Comparison of ENCODE assay signal across 10 cellular contexts in the genomic region with DNA sequence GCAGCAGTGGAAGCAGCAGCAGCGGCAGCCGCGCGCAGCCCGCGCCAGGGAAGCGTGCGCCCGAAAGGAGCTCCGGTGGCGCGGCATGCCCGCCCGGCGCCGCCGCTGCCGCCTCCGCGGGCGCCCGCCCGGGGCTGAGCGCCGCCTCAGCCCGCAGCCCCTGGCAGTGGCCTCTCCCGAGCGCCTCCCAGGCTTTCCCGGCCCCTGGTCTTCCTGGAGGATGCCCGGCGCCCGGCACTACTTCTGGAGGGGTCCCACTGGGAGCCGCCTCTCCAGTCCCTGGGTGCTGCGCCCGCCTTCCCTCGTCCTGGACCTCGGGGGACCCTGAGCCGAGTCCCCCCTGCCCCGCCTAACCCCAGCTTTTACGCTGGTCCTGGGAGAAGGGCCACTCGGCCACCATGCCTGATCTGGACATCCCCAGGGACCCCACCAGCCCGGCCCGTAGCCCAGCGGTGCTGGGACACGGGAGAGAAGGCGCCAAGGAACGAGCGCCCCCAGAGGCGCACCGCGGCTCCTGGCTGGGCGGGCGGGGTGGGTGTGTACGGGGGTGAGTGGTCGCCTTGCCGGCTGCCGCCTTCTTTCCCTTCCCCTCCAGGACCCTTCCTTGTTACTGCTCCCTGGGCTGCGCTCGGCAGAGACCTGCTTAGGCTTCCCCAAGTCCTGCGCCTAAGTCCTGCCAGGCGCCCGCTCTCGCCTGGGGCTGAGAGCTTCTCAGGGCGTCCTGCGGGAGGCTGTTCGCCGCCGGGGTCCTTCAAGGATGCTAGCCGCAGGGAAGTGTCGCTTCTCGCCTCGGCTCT. TPM values are rescaled to one million over a fixed set of nuclear protein-coding genes. Genes with fewer than 3 reads are reported as not detected.
DNase-seq lines count a peak whose midpoint lies in the region; ATAC-seq, FAIRE-seq and TF ChIP-seq lines count a peak whose summit lies in the region.
"Had no signal": no experiment of that assay in that cellular context is flagged by ENCODE, and none has a peak within 500 bp of the region (broad histone marks: within the 10 kb centered on the region; RNA-seq: fewer than 3 reads in every experiment).

No MANE protein-coding gene starts in this region.

- H3K4me2 ChIP-seq in astrocyte (ENCODE audit: low read length) = peak overlapping the region; percentile 77

- H3K4me1 Mint-ChIP-seq in astrocyte (ENCODE audit: low read depth, unreplicated experiment) = peaks cover 2% of the 10 kb centered on the region

- H3K9me3 ChIP-seq in heart right ventricle (no peaks in the 10 kb centered on the region), astrocyte (ENCODE audit: insufficient read depth, low read depth, low read length) (no peaks in the 10 kb centered on the region), uterus (no peaks in the 10 kb centered on the region)
- H3K9me3 ChIP-seq: right lobe of liver had no signal

- no peaks in the 10 kb centered on the region for H4K20me1 ChIP-seq in astrocyte (ENCODE audit: insufficient read depth, low read length)

- TF ChIP-seq POLR2A in uterus (IDR thresholded peaks at IDR 0.05) = no peak

- H3K27me3 Mint-ChIP-seq in astrocyte (ENCODE audit: low read depth, unreplicated experiment) = peaks cover 77% of the 10 kb centered on the region

- H3K27ac Mint-ChIP-seq in astrocyte (ENCODE audit: unreplicated experiment) = no peak overlapping the region

- H3K36me3 ChIP-seq in heart right ventricle (no peaks in the 10 kb centered on the region), astrocyte (ENCODE audit: insufficient read depth, low read length) (no peaks in the 10 kb centered on the region), uterus (no peaks in the 10 kb centered on the region)
- H3K36me3 ChIP-seq: right lobe of liver had no signal

- TF ChIP-seq CTCF in heart right ventricle (IDR thresholded peaks at IDR 0.05) (peak in 5 of 9 donors; percentile 13 to 39 (median 32)), astrocyte (IDR thresholded peaks at IDR 0.05; ENCODE audit: insufficient read depth, low read depth, low read length) (no peak), uterus (IDR thresholded peaks at IDR 0.05) (peak in 2 of 4 experiments; percentile 26 to 37)

- no peak overlapping the region for H2AFZ ChIP-seq in astrocyte (ENCODE audit: low read depth, low read length)

- peak overlapping the region; percentile 70 for H3K4me3 Mint-ChIP-seq in astrocyte (ENCODE audit: unreplicated experiment)

- H3K4me1 ChIP-seq in heart right ventricle (peaks cover 3 to 15% (median 9%) of the 10 kb centered on the region in 9 donors), astrocyte (ENCODE audit: insufficient read depth, low read length) (no peaks in the 10 kb centered on the region), uterus (peaks cover 0 to 8% of the 10 kb centered on the region in 2 donors)
- H3K4me1 ChIP-seq: right lobe of liver had no signal

- FAIRE-seq in astrocyte (lab: Jason Lieb, UNC) = no peak

- no peak overlapping the region for H3K9ac ChIP-seq in astrocyte (ENCODE audit: low read length)

- H3K9me3 Mint-ChIP-seq in astrocyte (ENCODE audit: unreplicated experiment) = no peaks in the 10 kb centered on the region

- ATAC-seq in heart right ventricle = peak in 2 of 8 donors; percentile 16 to 48
- ATAC-seq in Right ventricle myocardium inferior = no peak
- no peak for ATAC-seq in GM21717 (IDR thresholded peaks at IDR 0.05; ENCODE audit: unreplicated experiment)

- WGBS in heart right ventricle, 2 donors = 1% methylated on average over 64 to 72 of the region's 72 CpGs

- H3K4me3 ChIP-seq in heart right ventricle = peak overlapping the region in 9 of 10 donors; percentile 5 to 36 (median 24)
- peak overlapping the region; percentile 17 for H3K4me3 ChIP-seq in astrocyte (ENCODE audit: insufficient read depth, low read depth, low read length)
- H3K4me3 ChIP-seq in uterus = peak overlapping the region; percentile 29 to 32
- H3K4me3 ChIP-seq: right lobe of liver had no signal

- DNase-seq in heart right ventricle (peak in 1 of 2 donors; percentile 8), Right ventricle myocardium inferior (ENCODE audit: missing footprints) (no peak), astrocyte (ENCODE audit: low read depth) (peak; percentile 31), iris pigment epithelial cell (ENCODE audit: low read depth) (peak; percentile 8), uterus (peak in 1 of 2 donors; percentile 14), hippocampal formation (lab: John Stamatoyannopoulos, UW) (no peak), A172 (ENCODE audit: low spot score) (no peak)
- DNase-seq: GF-D8, right lobe of liver had no signal

- H3K27me3 ChIP-seq in heart right ventricle (peaks cover 16 to 95% (median 81%) of the 10 kb centered on the region in 7 donors), astrocyte (ENCODE audit: insufficient read depth, low read length) (peaks cover 55% of the 10 kb centered on the region), uterus (no peaks in the 10 kb centered on the region)

- intact Hi-C loops in heart right ventricle (cut with DNase I) (no loop called here), Right ventricle myocardium inferior (cut with DNase I) (no loop called here), uterus (cut with DNase I; ENCODE audit: low total_unique reads) (no loop called here)

- no peak overlapping the region for H3K27ac ChIP-seq in heart right ventricle
- no peak overlapping the region for H3K27ac ChIP-seq in astrocyte (ENCODE audit: low read depth, low read length)
- H3K27ac ChIP-seq in uterus = no peak overlapping the region
- H3K27ac ChIP-seq: right lobe of liver had no signal

- no peaks in the 10 kb centered on the region for H3K79me2 ChIP-seq in astrocyte (ENCODE audit: insufficient read depth, low read length)

- no peaks in the 10 kb centered on the region for H3K36me3 Mint-ChIP-seq in astrocyte (ENCODE audit: low read depth, unreplicated experiment)

RNA-seq across cellular contexts. Expression of gene ASIC2, which starts 0.7 kb away (rescaled TPM):
- total RNA-seq in heart right ventricle (not detected), Right ventricle myocardium inferior (not detected), astrocyte (0.36 TPM in 1 of 2 replicates, not detected in the other), uterus (1 to 10 TPM in 2 of 4 donors, not detected in 2; 1.2 to 1.4 TPM)
- polyA plus RNA-seq in heart right ventricle = not detected
- total RNA-seq in A172 (2014; rRNA removed; shearing (Covaris generic)) = not detected in 2 replicates

Comparison
In these comparisons a context has a peak if more than half of its experiments do, and no peak if none do; other contexts are left out.
1. DNase-seq: peak in astrocyte (single experiment) and iris pigment epithelial cell (single experiment); none in Right ventricle myocardium inferior (single experiment), hippocampal formation (0 of 2) and A172 (single experiment).
2. Peak in every context shown above with its lines, with median percentiles within 50 percentile points of each other: H3K4me3 ChIP-seq.